In the genomic region with DNA sequence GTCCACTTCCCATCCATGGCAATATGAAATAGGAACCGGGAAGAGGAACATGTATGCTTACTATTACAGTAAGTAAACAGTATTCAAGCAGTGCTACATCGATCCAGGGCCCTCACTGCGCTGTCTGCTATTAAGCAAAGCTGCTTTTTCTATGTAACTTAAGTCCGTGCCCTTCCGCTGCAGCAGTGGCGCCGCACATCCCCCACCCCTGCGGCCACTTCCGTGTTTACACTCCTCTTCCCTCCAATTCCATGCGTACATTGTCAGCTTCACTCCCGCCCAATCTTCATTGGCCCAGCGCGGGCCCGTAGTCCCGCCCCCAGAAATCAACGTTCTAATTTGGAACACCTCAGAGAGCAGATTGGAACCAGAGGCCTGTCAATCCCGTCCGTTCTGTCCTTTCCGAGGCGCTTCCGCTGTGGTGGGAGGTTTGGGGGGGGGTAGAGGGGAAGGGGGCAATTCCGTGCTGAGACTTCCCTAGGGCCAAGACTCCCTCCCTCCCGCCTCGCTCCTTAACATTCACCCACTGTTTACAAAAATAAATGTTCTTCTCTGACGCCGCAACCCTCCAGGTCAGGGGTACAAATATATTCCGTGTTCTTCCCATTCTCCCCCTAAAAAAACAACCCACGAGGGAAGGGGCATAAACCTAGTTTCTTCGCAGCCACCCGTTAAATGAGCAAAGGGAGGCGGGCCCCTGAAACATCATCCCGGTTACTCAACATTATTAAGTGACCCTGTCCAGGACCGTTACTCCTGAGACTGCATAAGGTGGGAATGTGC, we compare ENCODE assay signal across 8 cellular contexts.
A peak's percentile ranks its signal among the peaks of the same experiment; 100 is the strongest.
DNase-seq lines count a peak whose midpoint lies in the region; ATAC-seq and TF ChIP-seq lines count a peak whose summit lies in the region.

No MANE protein-coding gene starts in this region.

- H3K9me3 Mint-ChIP-seq in activated naive CD8-positive, alpha-beta T cell treated with anti-CD3 and anti-CD28 coated beads for 36 hours, result no peaks in the 10 kb centered on the region

- H3K36me3 Mint-ChIP-seq in activated naive CD8-positive, alpha-beta T cell treated with anti-CD3 and anti-CD28 coated beads for 36 hours, result peaks cover 14% of the 10 kb centered on the region

- H3K27ac Mint-ChIP-seq in activated naive CD8-positive, alpha-beta T cell treated with anti-CD3 and anti-CD28 coated beads for 36 hours, result peak overlapping the region; percentile 100

- peaks cover 39% of the 10 kb centered on the region for H3K4me1 Mint-ChIP-seq in activated naive CD8-positive, alpha-beta T cell treated with anti-CD3 and anti-CD28 coated beads for 36 hours

- TF ChIP-seq POLR2A in GM10847 (IDR thresholded peaks at IDR 0.05; ENCODE audit: extremely low read depth, insufficient read length), result peak; percentile 23

- H3K27ac ChIP-seq in temporal lobe (ENCODE audit: low read depth, low read length), result peak overlapping the region; percentile 96

- peak; percentile 81 for ATAC-seq in HG02642 (IDR thresholded peaks at IDR 0.05; ENCODE audit: poor library complexity, unreplicated experiment)

- no peaks in the 10 kb centered on the region for H3K27me3 Mint-ChIP-seq in activated naive CD8-positive, alpha-beta T cell treated with anti-CD3 and anti-CD28 coated beads for 36 hours

- DNase-seq in NCI-H1105 (lab: John Stamatoyannopoulos, UW) (peak; percentile 89), SKM-1 (lab: John Stamatoyannopoulos, UW; ENCODE audit: unreplicated experiment) (peak; percentile 98), glomerular visceral epithelial cell (ENCODE audit: extremely low spot score) (peak; percentile 98), occipital lobe (lab: John Stamatoyannopoulos, UW) (peak; percentile 96)
- peak; percentile 92 for DNase-seq in activated naive CD8-positive, alpha-beta T cell treated with anti-CD3 and anti-CD28 coated beads for 36 hours

- H3K4me3 Mint-ChIP-seq in activated naive CD8-positive, alpha-beta T cell treated with anti-CD3 and anti-CD28 coated beads for 36 hours, result peak overlapping the region; percentile 99

Comparison
In these comparisons a context has a peak if more than half of its experiments do, and no peak if none do; other contexts are left out.
1. Peak in every context shown above with its lines: DNase-seq, ATAC-seq and H3K27ac ChIP-seq.